ENCODE assay signal across 10 cellular contexts in the genomic region with DNA sequence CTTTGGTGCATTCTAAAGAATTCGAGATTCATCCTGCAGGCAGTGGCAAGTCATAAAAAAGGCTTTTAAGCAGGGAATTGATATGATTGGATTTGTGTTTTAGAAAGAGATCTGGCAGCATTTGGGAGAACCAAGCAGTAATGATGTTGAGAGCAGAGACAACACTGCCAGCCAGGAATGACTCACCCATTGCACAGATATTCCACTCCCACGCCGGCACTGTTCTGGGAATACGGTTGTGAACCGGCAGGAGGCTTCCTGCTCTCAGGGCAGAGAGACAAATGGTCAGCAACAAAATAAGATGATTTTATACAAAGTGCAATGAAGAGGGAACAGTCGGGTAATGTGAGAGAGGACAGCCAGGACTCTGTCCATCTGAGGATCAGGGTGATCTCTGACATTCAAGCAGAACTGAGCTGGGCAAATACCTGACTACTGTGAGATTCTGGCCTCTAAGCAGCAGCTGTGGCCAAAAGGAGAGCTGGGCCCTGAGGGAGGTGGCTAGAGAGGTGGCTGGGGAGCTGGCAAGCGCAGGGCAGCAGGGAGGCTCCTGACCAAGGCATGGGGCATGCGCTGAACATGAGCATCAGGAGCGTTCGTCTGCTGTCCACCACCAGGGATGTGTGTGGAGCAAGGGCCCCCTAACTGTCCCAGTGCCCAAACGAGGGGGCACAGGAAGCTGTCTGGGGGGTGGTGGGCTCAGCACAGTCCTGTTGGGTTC. TPM values are rescaled to one million over a fixed set of nuclear protein-coding genes. Genes with fewer than 3 reads are reported as not detected.
A peak's percentile ranks its signal among the peaks of the same experiment; 100 is the strongest.
DNase-seq lines count a peak whose midpoint lies in the region; ATAC-seq, FAIRE-seq and TF ChIP-seq lines count a peak whose summit lies in the region.
"Had no signal": no experiment of that assay in that cellular context is flagged by ENCODE, and none has a peak within 500 bp of the region (broad histone marks: within the 10 kb centered on the region; RNA-seq: fewer than 3 reads in every experiment).

No MANE protein-coding gene starts in this region.

- no peak overlapping the region for H2AK5ac ChIP-seq in H1 (ENCODE audit: low read depth, low read length)

- no peak overlapping the region for H3K4me2 ChIP-seq in H1 (ENCODE audit: insufficient read depth in 1 of 2, low read depth in 2 of 2, low read length in 2 of 2)

- no peaks in the 10 kb centered on the region for H3K79me1 ChIP-seq in H1 (ENCODE audit: low read depth, low read length)

- H2BK5ac ChIP-seq in H1 (ENCODE audit: low read depth, low read length): no peak overlapping the region

- H3K9me3 Mint-ChIP-seq in activated naive CD8-positive, alpha-beta T cell treated with anti-CD3 and anti-CD28 coated beads, Interleukin-2, amount 50 U/mL, for 24 hours: no peaks in the 10 kb centered on the region

- H2BK15ac ChIP-seq in H1 (ENCODE audit: low read length): no peak overlapping the region

- intact Hi-C loops in Panc1 (cut with micrococcal nuclease; ENCODE audit: unreplicated experiment): no loop called here

- no peaks in the 10 kb centered on the region for H3K27me3 Mint-ChIP-seq in activated naive CD8-positive, alpha-beta T cell treated with anti-CD3 and anti-CD28 coated beads, Interleukin-2, amount 50 U/mL, for 24 hours

- no peak for TF ChIP-seq EP300 in H1 (IDR thresholded peaks at IDR 0.05; ENCODE audit: borderline replicate concordance in 1 of 2, low read depth in 2 of 2, low read length in 2 of 2)

- H3K18ac ChIP-seq in H1 (ENCODE audit: extremely low read depth, low read length): no peak overlapping the region

- H2AFZ ChIP-seq in H1 (ENCODE audit: low read length): no peak overlapping the region

- no peak overlapping the region for H4K8ac ChIP-seq in H1 (ENCODE audit: extremely low read depth, insufficient read depth, low read length)

- in situ Hi-C loops in Panc1 (cut with HindIII; ENCODE audit: low pct_unique_long_range_greater_than_20kb, low sequenced_read_pairs): no loop called here

- H3K4me3 Mint-ChIP-seq in activated naive CD8-positive, alpha-beta T cell treated with anti-CD3 and anti-CD28 coated beads, Interleukin-2, amount 50 U/mL, for 24 hours: no peak overlapping the region

- H4K20me1 ChIP-seq in H1 (replicated peaks in 1 of 2; ENCODE audit: control insufficient read depth in 1 of 2, insufficient read depth in 2 of 2, low read length in 2 of 2): no peaks in the 10 kb centered on the region

- H3K14ac ChIP-seq in H1 (ENCODE audit: insufficient read length): no peak overlapping the region

- no peaks in the 10 kb centered on the region for H3K27me3 ChIP-seq in Panc1 (ENCODE audit: control insufficient read depth, insufficient read depth, low read length)
- no peaks in the 10 kb centered on the region for H3K27me3 ChIP-seq in H1 (replicated peaks in 1 of 4; ENCODE audit: control insufficient read depth in 3 of 4, extremely low read depth in 1 of 4, insufficient read depth in 3 of 4, low read length in 3 of 4)
- H3K27me3 ChIP-seq: esophagus squamous epithelium had no signal

- peak; percentile 44 for TF ChIP-seq CTCF in AG04449 (IDR thresholded peaks at IDR 0.05; ENCODE audit: insufficient read depth, low read length, missing control alignments)
- TF ChIP-seq CTCF in Panc1 (IDR thresholded peaks at IDR 0.05): no peak
- TF ChIP-seq CTCF in H1 (IDR thresholded peaks at IDR 0.05; ENCODE audit: control extremely low read depth in 1 of 3, insufficient read depth in 1 of 3, low read depth in 1 of 3, low read length in 3 of 3): no peak

- peak overlapping the region; percentile 26 for H4K91ac ChIP-seq in H1 (replicated peaks; ENCODE audit: insufficient read length, low read length)

- H3K79me2 ChIP-seq in H1 (ENCODE audit: control insufficient read depth in 1 of 2, insufficient read depth in 2 of 2, low read length in 2 of 2): no peaks in the 10 kb centered on the region

- CTCF ChIA-PET in AG04449 (lab: Yijun Ruan, JAX) (interaction anchor here (0.6 to 2.2 kb wide), 10 partner anchors 9 to 529 kb away, joined by 3 to 6 read pairs (median 5); a partner anchor contains a TSS), Panc1 (lab: Charles Lee) (no interaction called here), H1 (lab: Charles Lee; ENCODE audit: partially characterized antibody) (interaction anchor here (0.8 to 2.1 kb wide), 11 partner anchors 9 to 175 kb away, joined by 3 to 6 read pairs (median 3); no protein-coding TSS in a partner anchor)

- no peak overlapping the region for H2BK12ac ChIP-seq in H1 (ENCODE audit: low read depth, low read length)

- no TSS peak for BruUV-seq in Panc1 (replicated peaks; lab: Mats Ljungman, UMichigan)

- no peak for FAIRE-seq in H1 (lab: Jason Lieb, UNC)

- H3K36me3 Mint-ChIP-seq in activated naive CD8-positive, alpha-beta T cell treated with anti-CD3 and anti-CD28 coated beads, Interleukin-2, amount 50 U/mL, for 24 hours (ENCODE audit: low read depth): peaks cover 3% of the 10 kb centered on the region

- ATAC-seq in Panc1: peak; percentile 88
- ATAC-seq in GM18517 (IDR thresholded peaks at IDR 0.05; ENCODE audit: unreplicated experiment): no peak
- no peak for ATAC-seq in activated naive CD8-positive, alpha-beta T cell treated with anti-CD3 and anti-CD28 coated beads, Interleukin-2, amount 50 U/mL, for 24 hours
- ATAC-seq in HG02973 (IDR thresholded peaks at IDR 0.05; ENCODE audit: unreplicated experiment): no peak
- no peak for ATAC-seq in GM18505 (IDR thresholded peaks at IDR 0.05; ENCODE audit: unreplicated experiment)

- peak; percentile 28 for DNase-seq in AG04449 (ENCODE audit: low read depth, low spot score)
- peak; percentile 24 for DNase-seq in Panc1 (ENCODE audit: low read depth, low spot score)
- no peak for DNase-seq in H1 (ENCODE audit: low read depth in 1 of 2, low spot score in 2 of 2)
- DNase-seq in myocyte (ENCODE audit: low read depth): peak; percentile 67
- DNase-seq in activated naive CD8-positive, alpha-beta T cell treated with anti-CD3 and anti-CD28 coated beads, Interleukin-2, amount 50 U/mL, for 24 hours: no peak
- DNase-seq: esophagus squamous epithelium, NCI-H1092 had no signal

- H3K9me3 ChIP-seq in Panc1 (ENCODE audit: control insufficient read depth, insufficient read depth, low read depth, low read length): no peaks in the 10 kb centered on the region
- no peaks in the 10 kb centered on the region for H3K9me3 ChIP-seq in H1 (ENCODE audit: insufficient read depth in 2 of 2, low read depth in 1 of 2, low read length in 1 of 2)
- H3K9me3 ChIP-seq: esophagus squamous epithelium had no signal

- TF ChIP-seq POLR2A in H1 (IDR thresholded peaks at IDR 0.05; ENCODE audit: control extremely low read depth in 1 of 2, low read depth in 2 of 2, low read length in 2 of 2) (no peak), GM18505 (IDR thresholded peaks at IDR 0.05; ENCODE audit: borderline replicate concordance, extremely low read depth, insufficient read depth, insufficient read length) (no peak)

- no peak overlapping the region for H3K4ac ChIP-seq in H1 (replicated peaks; ENCODE audit: insufficient read length, low read depth, low read length)

- H3K27ac ChIP-seq in Panc1 (ENCODE audit: low read length): peak overlapping the region; percentile 18; the same call in 1 of the 2 replicates
- H3K27ac ChIP-seq in H1 (ENCODE audit: low read depth, low read length): no peak overlapping the region

- H3K4me3 ChIP-seq in AG04449 (ENCODE audit: low read depth, low read length) (no peak overlapping the region), Panc1 (ENCODE audit: low read depth in 2 of 2, low read length in 2 of 2) (no peak overlapping the region), H1 (ENCODE audit: extremely low read depth in 1 of 4, insufficient read depth in 2 of 4, low read depth in 3 of 4, low read length in 4 of 4) (no peak overlapping the region)
- H3K4me3 ChIP-seq: esophagus squamous epithelium had no signal

- no peak overlapping the region for H2BK120ac ChIP-seq in H1 (replicated peaks; ENCODE audit: low read depth, low read length)

- H2BK20ac ChIP-seq in H1 (ENCODE audit: low read length): no peak overlapping the region

- no peak overlapping the region for H3K9ac ChIP-seq in H1 (replicated peaks in 1 of 4; ENCODE audit: extremely low read depth in 1 of 4, low read depth in 3 of 4, low read length in 3 of 4)

- no peak overlapping the region for H3K23ac ChIP-seq in H1 (ENCODE audit: insufficient read length)

- POLR2A ChIA-PET in AG04449 (lab: Yijun Ruan, JAX) (no interaction called here), Panc1 (lab: Charles Lee) (no interaction called here), H1 (lab: Charles Lee; ENCODE audit: partially characterized antibody) (no interaction called here)

- no peak overlapping the region for H4K5ac ChIP-seq in H1 (ENCODE audit: insufficient read length, low read depth, low read length)

- no peak overlapping the region for H3K27ac Mint-ChIP-seq in activated naive CD8-positive, alpha-beta T cell treated with anti-CD3 and anti-CD28 coated beads, Interleukin-2, amount 50 U/mL, for 24 hours

- H3K4me1 ChIP-seq in Panc1 (ENCODE audit: control insufficient read depth, insufficient read depth, low read length): peaks cover 36% of the 10 kb centered on the region
- H3K4me1 ChIP-seq in H1 (replicated peaks in 1 of 4; ENCODE audit: control insufficient read depth in 3 of 4, insufficient read depth in 4 of 4, low read length in 3 of 4): no peaks in the 10 kb centered on the region; a peak in 1 of 7 replicates

- no peaks in the 10 kb centered on the region for H3K23me2 ChIP-seq in H1 (ENCODE audit: low read depth, low read length)

- no peaks in the 10 kb centered on the region for H3K4me1 Mint-ChIP-seq in activated naive CD8-positive, alpha-beta T cell treated with anti-CD3 and anti-CD28 coated beads, Interleukin-2, amount 50 U/mL, for 24 hours

- H3K36me3 ChIP-seq in Panc1 (ENCODE audit: control insufficient read depth, insufficient read depth, low read length) (no peaks in the 10 kb centered on the region), H1 (ENCODE audit: control insufficient read depth in 2 of 4, insufficient read depth in 4 of 4, low read length in 3 of 4) (no peaks in the 10 kb centered on the region)
- H3K36me3 ChIP-seq: esophagus squamous epithelium had no signal

- no peak overlapping the region for H3K56ac ChIP-seq in H1 (replicated peaks; ENCODE audit: insufficient read length, low read depth, low read length)

- TF ChIP-seq RAD21 in H1 (IDR thresholded peaks at IDR 0.05 in 1 of 2, conservative IDR thresholded peaks at IDR 0.05 in 1 of 2; ENCODE audit: low read depth in 2 of 2, low read length in 2 of 2): no peak

- 93% methylated on average over 10 of the region's 11 CpGs; no CpG with 5 or more reads in 1 of the 2 experiments for WGBS in H1 (ENCODE audit: extremely low coverage in 1 of 2, insufficient coverage in 1 of 2, insufficient read length in 1 of 2, insufficient replicate concordance in 2 of 2, low coverage in 1 of 2, low lambda C conversion rate in 2 of 2, missing lambda C conversion rate in 1 of 2), 2 experiments

RNA-seq across cellular contexts. Expression of a gene that starts 56.1 kb away (rescaled TPM):
- 80.6 TPM for total RNA-seq in Panc1 (2021; ENCODE audit: unreplicated experiment)
- polyA plus RNA-seq in Panc1 (2012; ENCODE audit: insufficient read length): 128 TPM
- 47.5 and 50.8 TPM in 2 replicates for total RNA-seq in H1 (2021; fragmentation: NEBNext Ultra II Directional; extraction: Animal tissue kit (Norgen Biotek cat#: 25700))
- polyA plus RNA-seq in H1 (2011; rRNA removed): 54.9 and 81.4 TPM in 2 replicates
- polyA plus RNA-seq in H1 (2011; cell fraction: cytosol; rRNA removed): 51.2 TPM
- polyA plus RNA-seq in H1 (2011; cell fraction: nucleus; rRNA removed): 191 TPM
- polyA plus RNA-seq in H1 (2012, experiment 1 of 2): 36.1 to 53.1 TPM (median 42.4 TPM) in 4 replicates
- polyA plus RNA-seq in H1 (2012, experiment 2 of 2): 26.1 TPM
- polyA plus RNA-seq in H1 (2013, experiment 1 of 2): 40.4 TPM
- polyA plus RNA-seq in H1 (2013, experiment 2 of 2): 38.5 TPM
- 104 and 131 TPM in 2 replicates for polyA minus RNA-seq in H1 (2011; rRNA and poly(A)+ RNA removed)
- polyA minus RNA-seq in H1 (2011; cell fraction: cytosol; rRNA and poly(A)+ RNA removed): 53.8 TPM
- polyA minus RNA-seq in H1 (2011; cell fraction: nucleus; rRNA and poly(A)+ RNA removed): 70.5 TPM
- 209 and 320 TPM in 2 replicates for total RNA-seq in myocyte
- 177 TPM for polyA plus RNA-seq in myocyte (2012)

Comparison
In these comparisons a context has a peak if more than half of its experiments do, and no peak if none do; other contexts are left out.
1. DNase-seq: peak in AG04449 (single experiment), Panc1 (single experiment) and myocyte (single experiment); none in H1 (0 of 2) and activated naive CD8-positive, alpha-beta T cell treated with anti-CD3 and anti-CD28 coated beads, Interleukin-2, amount 50 U/mL, for 24 hours (single experiment).